9 cellular contexts compared by ENCODE assay signal in genomic region chrX:68440940-68441339, GRCh38. TPM values are rescaled to one million over a fixed set of nuclear protein-coding genes. Genes with fewer than 3 reads are reported as not detected.
DNase-seq lines count a peak whose midpoint lies in the region; ATAC-seq and TF ChIP-seq lines count a peak whose summit lies in the region.
"Had no signal": no experiment of that assay in that cellular context is flagged by ENCODE, and none has a peak within 500 bp of the region (broad histone marks: within the 10 kb centered on the region; RNA-seq: fewer than 3 reads in every experiment).

No MANE protein-coding gene starts in this region.

- H3K36me3 ChIP-seq in HAP-1 (replicated peaks) (no peaks in the 10 kb centered on the region), cardiac muscle cell (no peaks in the 10 kb centered on the region), endodermal cell (ENCODE audit: control insufficient read depth, insufficient read depth, low read length) (no peaks in the 10 kb centered on the region), H7 (replicated peaks; ENCODE audit: control insufficient read depth, insufficient read depth, low read length) (no peaks in the 10 kb centered on the region)

- H3K27ac ChIP-seq in cardiac muscle cell (no peak overlapping the region), substantia nigra (ENCODE audit: low read depth, low read length, poor library complexity, severe bottlenecking) (no peak overlapping the region), endodermal cell (ENCODE audit: low read depth, low read length) (no peak overlapping the region)
- H3K27ac ChIP-seq in CD4-positive, alpha-beta T cell (ENCODE audit: low read depth, low read length) = no peak overlapping the region

- H3K4me1 Mint-ChIP-seq in CD4-positive, alpha-beta T cell (ENCODE audit: low read depth) = peaks cover 9% of the 10 kb centered on the region
- no peaks in the 10 kb centered on the region for H3K4me1 Mint-ChIP-seq in endodermal cell

- peaks cover 4% of the 10 kb centered on the region for H3K27me3 Mint-ChIP-seq in CD4-positive, alpha-beta T cell
- H3K27me3 Mint-ChIP-seq in endodermal cell (ENCODE audit: insufficient read depth) = no peaks in the 10 kb centered on the region

- no peaks in the 10 kb centered on the region for H3K9me3 Mint-ChIP-seq in CD4-positive, alpha-beta T cell
- H3K9me3 Mint-ChIP-seq in endodermal cell = peaks cover 44% of the 10 kb centered on the region
- H3K9me3 Mint-ChIP-seq: activated T-cell treated with anti-CD3 and anti-CD28 coated beads, Interleukin-2, amount 50 U/mL, for 4 hours had no signal

- no CpG with 5 or more reads among the region's 1 CpG for WGBS in endodermal cell (ENCODE audit: insufficient coverage in 1 of 2, insufficient read length in 1 of 2), 2 experiments

- intact Hi-C loops in CD4-positive, alpha-beta T cell (cut with DNase I, micrococcal nuclease) = no loop called here

- H3K9me3 ChIP-seq in HAP-1 = no peaks in the 10 kb centered on the region
- H3K9me3 ChIP-seq in cardiac muscle cell (ENCODE audit: low read depth) = no peaks in the 10 kb centered on the region
- no peaks in the 10 kb centered on the region for H3K9me3 ChIP-seq in CD4-positive, alpha-beta T cell (ENCODE audit: control insufficient read depth, low read length)
- H3K9me3 ChIP-seq in endodermal cell (ENCODE audit: control insufficient read depth, low read length) = no peaks in the 10 kb centered on the region

- H3K4me3 ChIP-seq in HAP-1 = no peak overlapping the region
- H3K4me3 ChIP-seq in cardiac muscle cell = no peak overlapping the region
- H3K4me3 ChIP-seq in endodermal cell (ENCODE audit: low read length) = no peak overlapping the region
- H3K4me3 ChIP-seq in H7 (ENCODE audit: insufficient read depth, low read depth, low read length) = no peak overlapping the region

- no peak overlapping the region for H3K27ac Mint-ChIP-seq in CD4-positive, alpha-beta T cell
- no peak overlapping the region for H3K27ac Mint-ChIP-seq in endodermal cell

- H3K4me1 ChIP-seq in HAP-1 (peaks cover 6% of the 10 kb centered on the region), cardiac muscle cell (ENCODE audit: low read depth) (no peaks in the 10 kb centered on the region), endodermal cell (ENCODE audit: control insufficient read depth, insufficient read depth, low read length) (no peaks in the 10 kb centered on the region)

- no peaks in the 10 kb centered on the region for H3K36me3 Mint-ChIP-seq in CD4-positive, alpha-beta T cell (ENCODE audit: low read depth)
- no peaks in the 10 kb centered on the region for H3K36me3 Mint-ChIP-seq in endodermal cell (ENCODE audit: low read depth)

- in situ Hi-C loops in HAP-1 (cut with MboI; ENCODE audit: low sequenced_read_pairs) = no loop called here
- in situ Hi-C loops in SK-MEL-5 (cut with HindIII; ENCODE audit: low pct_unique_long_range_greater_than_20kb, low sequenced_read_pairs) = no loop called here

- POLR2A ChIA-PET in CD4-positive, alpha-beta T cell (lab: Charles Lee) = no interaction called here

- CTCF ChIA-PET in CD4-positive, alpha-beta T cell (lab: Charles Lee) = interaction anchor here (1.2 kb wide), 1 partner anchor 50 kb away, joined by 3 read pairs; no protein-coding TSS in a partner anchor

- H3K27me3 ChIP-seq in HAP-1 (ENCODE audit: low read depth) (no peaks in the 10 kb centered on the region), cardiac muscle cell (no peaks in the 10 kb centered on the region), endodermal cell (ENCODE audit: control insufficient read depth, insufficient read depth, low read length, poor library complexity, severe bottlenecking) (no peaks in the 10 kb centered on the region), H7 (ENCODE audit: control insufficient read depth, insufficient read depth, low read length) (no peaks in the 10 kb centered on the region)
- no peaks in the 10 kb centered on the region for H3K27me3 ChIP-seq in CD4-positive, alpha-beta T cell (ENCODE audit: control insufficient read depth, insufficient read depth, low read length)

- H3K4me3 Mint-ChIP-seq in CD4-positive, alpha-beta T cell = no peak overlapping the region
- no peak overlapping the region for H3K4me3 Mint-ChIP-seq in endodermal cell
- H3K4me3 Mint-ChIP-seq: activated T-cell treated with anti-CD3 and anti-CD28 coated beads, Interleukin-2, amount 50 U/mL, for 4 hours had no signal

- ATAC-seq in CD4-positive, alpha-beta T cell (ENCODE audit: poor library complexity) = no peak
- ATAC-seq: activated T-cell treated with anti-CD3 and anti-CD28 coated beads, Interleukin-2, amount 50 U/mL, for 4 hours had no signal

- H3K9ac ChIP-seq in endodermal cell (ENCODE audit: extremely low read depth, low read length, poor library complexity, severe bottlenecking) = no peak overlapping the region

- TF ChIP-seq CTCF in cardiac muscle cell (IDR thresholded peaks at IDR 0.05; ENCODE audit: low read depth, low read length) (no peak), endodermal cell (conservative IDR thresholded peaks at IDR 0.05) (no peak)
- TF ChIP-seq CTCF in CD4-positive, alpha-beta T cell (IDR thresholded peaks at IDR 0.05) = no peak

- DNase-seq in HAP-1 (ENCODE audit: low spot score in 2 of 2) (peak; percentile 70 to 86), SK-MEL-5 (ENCODE audit: low read depth, low spot score) (peak; percentile 39), cardiac muscle cell (ENCODE audit: low read depth in 1 of 2, low spot score in 1 of 2) (peak; percentile 38 to 88), substantia nigra (lab: John Stamatoyannopoulos, UW) (peak in 32 of 49 donors; percentile 0 to 55 (median 12)), SW 1271 (lab: John Stamatoyannopoulos, UW) (no peak), endodermal cell (no peak), H7 (no peak)
- DNase-seq in CD4-positive, alpha-beta T cell = no peak
- DNase-seq: activated T-cell treated with anti-CD3 and anti-CD28 coated beads, Interleukin-2, amount 50 U/mL, for 4 hours had no signal

RNA-seq across cellular contexts. Expression of gene OPHN1, which starts 7.6 kb away (rescaled TPM):
- total RNA-seq in SK-MEL-5 (2014; rRNA removed; shearing (Covaris generic)) = 70.2 and 72.0 TPM in 2 replicates
- 54.9 and 64.2 TPM in 2 replicates for polyA plus RNA-seq in SK-MEL-5 (2015; cell fraction: cytosol; rRNA removed)
- polyA plus RNA-seq in SK-MEL-5 (2015; cell fraction: nucleus; rRNA removed) = 153 and 164 TPM in 2 replicates
- total RNA-seq in cardiac muscle cell (4.7 and 7.0 TPM in 2 replicates), endodermal cell (1 to 10 TPM; 2.9 to 5.0 TPM)
- 2.4 and 2.8 TPM in 2 replicates for polyA plus RNA-seq in cardiac muscle cell
- total RNA-seq in CD4-positive, alpha-beta T cell = not detected
- 3.7 TPM for polyA plus RNA-seq in endodermal cell (2013, experiment 1 of 2)
- 4.8 TPM for polyA plus RNA-seq in endodermal cell (2013, experiment 2 of 2)
- total RNA-seq in H7 (2014; rRNA removed; shearing (Covaris generic)) = 2.6 and 2.9 TPM in 2 replicates

RNA-seq across cellular contexts. Expression of gene YIPF6, which starts 57.9 kb away (rescaled TPM):
- total RNA-seq in SK-MEL-5 (2014; rRNA removed; shearing (Covaris generic)) = 55.5 and 70.0 TPM in 2 replicates
- 31.1 and 31.9 TPM in 2 replicates for polyA plus RNA-seq in SK-MEL-5 (2015; cell fraction: cytosol; rRNA removed)
- polyA plus RNA-seq in SK-MEL-5 (2015; cell fraction: nucleus; rRNA removed) = 13.6 and 19.6 TPM in 2 replicates
- 17.0 and 20.7 TPM in 2 replicates for total RNA-seq in cardiac muscle cell
- polyA plus RNA-seq in cardiac muscle cell = 39.2 and 53.9 TPM in 2 replicates
- total RNA-seq in CD4-positive, alpha-beta T cell = 1 to 10 TPM; 7.0 to 7.4 TPM
- 10 to 100 TPM; 36.9 to 40.7 TPM for total RNA-seq in endodermal cell
- polyA plus RNA-seq in endodermal cell (2013, experiment 1 of 2) = 30.8 TPM
- 35.0 TPM for polyA plus RNA-seq in endodermal cell (2013, experiment 2 of 2)
- 23.6 and 27.4 TPM in 2 replicates for total RNA-seq in H7 (2014; rRNA removed; shearing (Covaris generic))

Comparison
In these comparisons a context has a peak if more than half of its experiments do, and no peak if none do; other contexts are left out.
1. DNase-seq: peak in HAP-1 (2 of 2), SK-MEL-5 (single experiment), cardiac muscle cell (2 of 2) and substantia nigra (32 of 49); none in SW 1271 (0 of 2), CD4-positive, alpha-beta T cell (0 of 10), endodermal cell (single experiment) and H7 (single experiment).